Comparison of ENCODE assay signal across 9 cellular contexts in the genomic region with DNA sequence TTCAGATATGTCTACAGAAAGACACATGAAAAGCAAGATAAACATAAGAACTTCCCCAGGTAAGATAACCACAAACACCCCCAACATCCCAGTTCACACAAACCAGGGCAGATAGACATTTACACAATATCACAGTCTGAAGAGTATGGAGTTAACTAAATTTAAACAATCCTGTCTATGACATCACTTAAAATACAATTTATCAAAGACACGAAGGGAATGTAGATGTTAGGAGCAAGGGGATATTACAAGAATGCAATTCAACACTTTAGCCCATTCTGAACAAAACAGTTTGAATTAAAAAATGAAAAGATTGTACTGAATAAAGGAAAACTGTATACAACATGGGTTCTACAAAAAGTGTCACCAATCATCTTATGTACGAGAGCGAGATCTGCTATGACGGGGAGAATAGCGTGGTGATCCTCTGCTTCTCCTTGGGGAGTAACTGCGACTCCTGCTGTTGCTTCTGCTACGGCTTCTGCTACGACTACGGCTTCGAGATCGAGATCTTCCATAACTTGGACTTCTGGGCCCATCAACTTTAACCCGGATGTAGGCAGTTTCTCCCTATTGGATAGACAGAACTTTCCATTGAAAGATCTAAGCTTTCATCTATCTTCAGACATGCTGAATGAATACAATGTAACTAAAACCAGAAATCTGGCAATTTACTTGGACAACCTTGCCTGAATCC. TPM values are rescaled to one million over a fixed set of nuclear protein-coding genes. Genes with fewer than 3 reads are reported as not detected.
A peak's percentile ranks its signal among the peaks of the same experiment; 100 is the strongest.
DNase-seq lines count a peak whose midpoint lies in the region; ATAC-seq and TF ChIP-seq lines count a peak whose summit lies in the region.
"Had no signal": no experiment of that assay in that cellular context is flagged by ENCODE, and none has a peak within 500 bp of the region (broad histone marks: within the 10 kb centered on the region; RNA-seq: fewer than 3 reads in every experiment).

No MANE protein-coding gene starts in this region.

- H3K79me2 ChIP-seq in H9 (ENCODE audit: insufficient read depth, low read length): peaks cover 22% of the 10 kb centered on the region

- no peak for DNase-seq in H9
- no peak for DNase-seq in activated naive CD8-positive, alpha-beta T cell treated with anti-CD3 and anti-CD28 coated beads for 36 hours
- DNase-seq in lung (ENCODE audit: low spot score): no peak
- DNase-seq in substantia nigra (lab: John Stamatoyannopoulos, UW): no peak
- DNase-seq in OCI-M2 (lab: John Stamatoyannopoulos, UW; ENCODE audit: unreplicated experiment): no peak
- DNase-seq in ecto neural progenitor cell (ENCODE audit: low spot score): no peak
- DNase-seq in NCI-H1694 (lab: John Stamatoyannopoulos, UW): no peak
- DNase-seq: activated CD4-positive, alpha-beta T cell treated with anti-CD3 and anti-CD28 coated beads for 48 hours had no signal

- no peak overlapping the region for H2BK5ac ChIP-seq in H9 (ENCODE audit: insufficient read length, low read length)

- peaks cover 3% of the 10 kb centered on the region; the same call in 1 of the 2 replicates for H3K27me3 Mint-ChIP-seq in H9 (ENCODE audit: low read depth)
- no peaks in the 10 kb centered on the region for H3K27me3 Mint-ChIP-seq in activated naive CD8-positive, alpha-beta T cell treated with anti-CD3 and anti-CD28 coated beads for 36 hours

- no peak overlapping the region for H3K4ac ChIP-seq in H9 (ENCODE audit: low read depth, low read length)

- H3K9me3 Mint-ChIP-seq in H9: peaks cover 3 to 9% of the 10 kb centered on the region in 2 experiments; a peak in 2 of 5 replicates
- H3K9me3 Mint-ChIP-seq in activated naive CD8-positive, alpha-beta T cell treated with anti-CD3 and anti-CD28 coated beads for 36 hours: no peaks in the 10 kb centered on the region

- H2BK12ac ChIP-seq in H9 (ENCODE audit: insufficient read length, low read depth, low read length): no peak overlapping the region

- no peaks in the 10 kb centered on the region for H3K79me1 ChIP-seq in H9 (ENCODE audit: insufficient read depth, low read depth, low read length, poor library complexity, severe bottlenecking)

- no peak overlapping the region for H4K91ac ChIP-seq in H9 (ENCODE audit: insufficient read length, low read depth, low read length)

- H3K9me3 ChIP-seq in H9 (ENCODE audit: control insufficient read depth, low read depth, low read length): no peaks in the 10 kb centered on the region
- H3K9me3 ChIP-seq in lung (ENCODE audit: control insufficient read depth in 2 of 2, insufficient read depth in 1 of 2, low read length in 1 of 2): no peaks in the 10 kb centered on the region

- H3K4me1 ChIP-seq in H9 (ENCODE audit: insufficient read depth, low read length) (peaks cover 3% of the 10 kb centered on the region; the same call in 1 of the 2 replicates), lung (ENCODE audit: control insufficient read depth in 2 of 2, insufficient read depth in 2 of 2, low read length in 2 of 2) (peaks cover 2 to 16% of the 10 kb centered on the region in 2 donors)

- no peak overlapping the region for H4K8ac ChIP-seq in H9 (replicated peaks; ENCODE audit: insufficient read length, low read depth, low read length)

- no peak overlapping the region for H4K5ac ChIP-seq in H9 (ENCODE audit: insufficient read length, low read depth, low read length)

- H2BK120ac ChIP-seq in H9 (ENCODE audit: low read depth, low read length, poor library complexity, severe bottlenecking): no peak overlapping the region

- TF ChIP-seq CTCF in 22Rv1 (IDR thresholded peaks at IDR 0.05) (no peak), H9 (conservative IDR thresholded peaks at IDR 0.05) (no peak), lung (IDR thresholded peaks at IDR 0.05; ENCODE audit: control extremely low read depth, extremely low read depth) (no peak)

- H2BK20ac ChIP-seq in H9 (ENCODE audit: low read depth, low read length, poor library complexity, severe bottlenecking): no peak overlapping the region

- peaks cover 43 to 67% (median 59%) of the 10 kb centered on the region in 3 experiments for H3K36me3 Mint-ChIP-seq in H9 (ENCODE audit: insufficient read depth in 1 of 3, low read depth in 3 of 3)
- H3K36me3 Mint-ChIP-seq in activated naive CD8-positive, alpha-beta T cell treated with anti-CD3 and anti-CD28 coated beads for 36 hours: peaks cover 68% of the 10 kb centered on the region

- H3K18ac ChIP-seq in H9 (ENCODE audit: insufficient read length, low read depth, low read length): no peak overlapping the region

- peaks cover 6 to 15% of the 10 kb centered on the region in 2 donors for H3K36me3 ChIP-seq in lung (ENCODE audit: control insufficient read depth in 2 of 2, insufficient read depth in 2 of 2, low read length in 2 of 2)

- peak overlapping the region; percentile 41 for H3K4me3 ChIP-seq in lung

- peak overlapping the region; percentile 100 for H3K4me3 Mint-ChIP-seq in H9
- peak overlapping the region; percentile 93 for H3K4me3 Mint-ChIP-seq in activated naive CD8-positive, alpha-beta T cell treated with anti-CD3 and anti-CD28 coated beads for 36 hours

- H3K27ac ChIP-seq in 22Rv1 (peak overlapping the region; percentile 98), H9 (ENCODE audit: insufficient read length, low read depth, low read length) (no peak overlapping the region), lung (ENCODE audit: low read depth in 1 of 2, low read length in 1 of 2) (no peak overlapping the region), substantia nigra (ENCODE audit: low read depth, low read length, poor library complexity, severe bottlenecking) (no peak overlapping the region)

- H2BK15ac ChIP-seq in H9 (ENCODE audit: low read depth, low read length): no peak overlapping the region

- H3K9ac ChIP-seq in H9 (ENCODE audit: extremely low read depth, insufficient read length, low read length): peak overlapping the region; percentile 96

- no CpG with 5 or more reads among the region's 12 CpGs for WGBS in H9 (ENCODE audit: extremely low coverage, insufficient read length, low lambda C conversion rate)
- WGBS in lung, 2 donors: 43 to 65% methylated on average over 12 of the region's 12 CpGs

- no peak for ATAC-seq in lung (ENCODE audit: insufficient read depth, low FRiP score)

- H3K4me2 ChIP-seq in H9 (ENCODE audit: insufficient read depth, insufficient read length, low read length): peak overlapping the region; percentile 98

- no peaks in the 10 kb centered on the region for H4K20me1 ChIP-seq in H9 (ENCODE audit: control insufficient read depth, insufficient read depth, insufficient read length)

- no peak overlapping the region for H2AK5ac ChIP-seq in H9 (ENCODE audit: insufficient read length, low read length)

- no peaks in the 10 kb centered on the region for H3K27me3 ChIP-seq in H9 (ENCODE audit: insufficient read depth, low read length)
- H3K27me3 ChIP-seq in lung (ENCODE audit: control insufficient read depth, insufficient read depth): no peaks in the 10 kb centered on the region

- H3K23me2 ChIP-seq in H9 (ENCODE audit: insufficient read length, low read depth, low read length, poor library complexity, severe bottlenecking): peaks cover 9% of the 10 kb centered on the region

- H3K56ac ChIP-seq in H9 (ENCODE audit: insufficient read length, low read depth, low read length): no peak overlapping the region

- no peak overlapping the region for H3T11ph ChIP-seq in H9 (ENCODE audit: low read length)

- H3K27ac Mint-ChIP-seq in H9: peak overlapping the region in 2 of 3 experiments; percentile 100; a peak in 4 of 7 replicates
- H3K27ac Mint-ChIP-seq in activated naive CD8-positive, alpha-beta T cell treated with anti-CD3 and anti-CD28 coated beads for 36 hours: peak overlapping the region; percentile 99

- peaks cover 31 to 39% of the 10 kb centered on the region in 2 experiments for H3K4me1 Mint-ChIP-seq in H9
- peaks cover 56% of the 10 kb centered on the region for H3K4me1 Mint-ChIP-seq in activated naive CD8-positive, alpha-beta T cell treated with anti-CD3 and anti-CD28 coated beads for 36 hours

- no peak overlapping the region for H3K14ac ChIP-seq in H9 (ENCODE audit: insufficient read depth, low read length)

- H2AFZ ChIP-seq in H9 (ENCODE audit: low read length): no peak overlapping the region

- no peak overlapping the region for H3K23ac ChIP-seq in H9 (ENCODE audit: insufficient read length, low read depth, low read length)

RNA-seq across cellular contexts. Expression of a gene that starts 1.9 kb away (rescaled TPM):
- total RNA-seq in H9 (2021) (462 and 470 TPM in 2 replicates), lung (100 to 1,000 TPM; 183 to 235 TPM)
- 100 to 1,000 TPM; 441 to 469 TPM for total RNA-seq in activated naive CD8-positive, alpha-beta T cell treated with anti-CD3 and anti-CD28 coated beads for 36 hours
- polyA plus RNA-seq in lung: 100 to 1,000 TPM in 1 of 2 donors, 10 to 100 TPM in 1; 76.7 to 128 TPM

RNA-seq across cellular contexts. Expression of a gene that starts 17.1 kb away (rescaled TPM):
- total RNA-seq in H9 (2021) (57.7 and 58.1 TPM in 2 replicates), lung (10 to 100 TPM; 58.3 to 78.9 TPM)
- 10 to 100 TPM; 22.8 to 23.0 TPM for total RNA-seq in activated naive CD8-positive, alpha-beta T cell treated with anti-CD3 and anti-CD28 coated beads for 36 hours
- polyA plus RNA-seq in lung: 10 to 100 TPM; 18.0 to 29.5 TPM

RNA-seq across cellular contexts. Expression of a gene that starts 50.0 kb away (rescaled TPM):
- total RNA-seq in H9 (2021): 6.5 and 7.3 TPM in 2 replicates
- total RNA-seq in activated naive CD8-positive, alpha-beta T cell treated with anti-CD3 and anti-CD28 coated beads for 36 hours: under 1 TPM; 0.14 to 0.18 TPM
- 10 to 100 TPM; 19.7 to 55.7 TPM for total RNA-seq in lung
- polyA plus RNA-seq in lung: 10 to 100 TPM; 22.9 to 35.5 TPM
